In genomic region chr2:229132236-229132635, GRCh38 we compare ENCODE assay signal across 21 cellular contexts.
"Had no signal": no experiment of that assay in that cellular context is flagged by ENCODE, and none has a peak within 500 bp of the region (broad histone marks: within the 10 kb centered on the region; RNA-seq: fewer than 3 reads in every experiment).

No MANE protein-coding gene starts in this region.

- H3K27ac ChIP-seq: coronary artery, dorsolateral prefrontal cortex, epithelial cell of prostate, esophagus squamous epithelium, gastrocnemius medialis, heart right ventricle, left lung, lower lobe of right lung had no signal

- H3K4me1 ChIP-seq: esophagus squamous epithelium, lower lobe of right lung had no signal

- H3K9me3 ChIP-seq: esophagus squamous epithelium, gastrocnemius medialis, left lung, lower lobe of right lung had no signal

- H3K36me3 ChIP-seq: esophagus squamous epithelium, gastrocnemius medialis, heart right ventricle, left lung, lower lobe of right lung had no signal

- H3K27me3 ChIP-seq: dorsolateral prefrontal cortex, esophagus squamous epithelium, gastrocnemius medialis, heart right ventricle, left lung had no signal

- DNase-seq: dermis blood vessel endothelial cell; dorsolateral prefrontal cortex; effector CD4-positive, alpha-beta T cell; effector memory CD4-positive, alpha-beta T cell; erythroblast; esophagus squamous epithelium; foreskin fibroblast; foreskin melanocyte; gastrocnemius medialis; glutamatergic neuron; head of caudate nucleus; heart right ventricle; hippocampal formation; left cardiac atrium; left lung; left ventricle myocardium superior; lower lobe of right lung; mesendoderm; midbrain had no signal

- H3K4me3 ChIP-seq: coronary artery, dorsolateral prefrontal cortex, esophagus squamous epithelium, gastrocnemius medialis, heart right ventricle, left lung, lower lobe of right lung had no signal
